Comparison of ENCODE assay signal across 8 cellular contexts in the genomic region with DNA sequence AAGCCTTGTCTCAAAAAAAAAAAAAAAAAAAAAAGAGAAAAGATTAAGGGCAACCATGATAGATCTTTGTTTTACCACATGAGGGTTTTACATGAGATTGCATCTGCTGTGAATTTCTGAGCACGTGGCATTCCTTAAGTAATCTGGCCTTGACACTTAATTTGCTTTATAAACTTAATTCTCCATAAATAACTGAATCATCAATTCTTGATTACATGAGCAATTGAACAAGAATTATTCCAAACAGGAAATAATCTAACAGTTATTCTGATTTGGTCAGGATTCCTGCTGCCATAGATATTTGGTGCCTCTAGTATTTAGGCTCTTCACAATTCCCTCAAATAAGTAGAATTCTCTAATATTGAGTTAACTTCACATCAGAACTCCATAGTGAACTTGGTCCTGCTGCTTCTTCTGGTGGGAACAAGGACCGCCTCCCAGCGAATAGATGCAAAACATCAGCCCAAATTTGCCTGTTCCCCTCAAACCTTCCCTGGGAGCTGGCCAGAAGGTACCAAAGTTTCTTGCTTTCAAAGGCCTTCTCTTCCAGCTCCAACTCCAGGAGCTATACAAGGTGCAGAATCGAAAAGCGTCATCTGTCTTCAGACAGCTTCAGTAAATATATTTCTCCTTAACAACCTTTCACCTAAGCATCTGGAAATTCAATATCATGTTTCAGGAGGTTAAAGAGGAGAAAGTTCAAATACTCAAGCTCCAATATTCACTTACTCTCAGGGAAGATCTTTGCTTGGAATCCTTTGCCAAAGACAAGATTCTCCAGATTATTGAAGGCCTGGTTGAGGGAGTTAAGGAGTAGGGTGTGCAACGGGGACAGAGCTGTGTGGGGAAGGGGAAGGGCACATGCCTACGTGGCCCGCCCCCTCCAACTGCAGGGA. TPM values are rescaled to one million over a fixed set of nuclear protein-coding genes. Genes with fewer than 3 reads are reported as not detected.
A peak's percentile ranks its signal among the peaks of the same experiment; 100 is the strongest.
DNase-seq lines count a peak whose midpoint lies in the region; ATAC-seq and TF ChIP-seq lines count a peak whose summit lies in the region.

No MANE protein-coding gene starts in this region.

- H3K27me3 ChIP-seq in ACC112 (ENCODE audit: insufficient read depth, low read length), result no peaks in the 10 kb centered on the region
- H3K27me3 ChIP-seq in GM23338 (ENCODE audit: insufficient read depth), result no peaks in the 10 kb centered on the region
- H3K27me3 ChIP-seq in skeletal muscle tissue (ENCODE audit: control insufficient read depth in 3 of 3, insufficient read depth in 3 of 3, low read length in 3 of 3), result peaks cover 12 to 18% (median 12%) of the 10 kb centered on the region in 3 donors

- H4K20me1 ChIP-seq in GM23338 (replicated peaks; ENCODE audit: insufficient read depth), result no peaks in the 10 kb centered on the region

- peak overlapping the region; percentile 83 for H3K4me3 ChIP-seq in ACC112 (ENCODE audit: low read depth, low read length)
- H3K4me3 ChIP-seq in GM23338, result peak overlapping the region; percentile 84
- H3K4me3 ChIP-seq in skeletal muscle tissue (ENCODE audit: low read length in 3 of 3), result peak overlapping the region; percentile 89 to 96 (median 93)

- DNase-seq in GM23338 (ENCODE audit: low spot score) (no peak), WTC11 (ENCODE audit: low spot score) (no peak), glutamatergic neuron (no peak), putamen (ENCODE audit: low spot score) (no peak), omental fat pad (ENCODE audit: low spot score) (no peak)
- DNase-seq in stimulated activated CD4-positive, alpha-beta T cell treated with anti-CD3 and anti-CD28 coated beads, Interleukin-15, amount 100 ng/mL, for 24 hours, result no peak

- peaks cover 23% of the 10 kb centered on the region for H3K79me2 ChIP-seq in ACC112 (ENCODE audit: control insufficient read depth, insufficient read depth, low read length, unreplicated experiment)
- peaks cover 20% of the 10 kb centered on the region for H3K79me2 ChIP-seq in GM23338 (replicated peaks; ENCODE audit: insufficient read depth)

- H3K27me3 Mint-ChIP-seq in GM23338 (ENCODE audit: insufficient read depth, low read depth, poor library complexity) (peaks cover 19% of the 10 kb centered on the region), WTC11 (ENCODE audit: low read depth) (no peaks in the 10 kb centered on the region), glutamatergic neuron (ENCODE audit: unreplicated experiment) (peaks cover 22% of the 10 kb centered on the region)

- H3K27ac ChIP-seq in ACC112 (ENCODE audit: low read depth, low read length) (peak overlapping the region; percentile 71), GM23338 (ENCODE audit: low read depth) (peak overlapping the region; percentile 86; the same call in 1 of the 2 replicates), skeletal muscle tissue (ENCODE audit: low read depth, low read length) (peak overlapping the region; percentile 95)

- H3K9me3 Mint-ChIP-seq in GM23338, result peaks cover 4% of the 10 kb centered on the region
- H3K9me3 Mint-ChIP-seq in WTC11, result no peaks in the 10 kb centered on the region
- peaks cover 15% of the 10 kb centered on the region for H3K9me3 Mint-ChIP-seq in glutamatergic neuron (ENCODE audit: unreplicated experiment)

- peak overlapping the region; percentile 100 for H3K4me2 ChIP-seq in GM23338

- H3K4me1 ChIP-seq in ACC112 (ENCODE audit: control insufficient read depth, insufficient read depth, low read length, unreplicated experiment) (peaks cover 6% of the 10 kb centered on the region), GM23338 (ENCODE audit: insufficient read depth) (peaks cover 20% of the 10 kb centered on the region), skeletal muscle tissue (ENCODE audit: control insufficient read depth in 3 of 3, insufficient read depth in 3 of 3, low read length in 3 of 3) (peaks cover 18 to 35% (median 28%) of the 10 kb centered on the region in 3 donors)

- no peaks in the 10 kb centered on the region for H3K9me3 ChIP-seq in skeletal muscle tissue (ENCODE audit: control insufficient read depth in 3 of 3, low read length in 3 of 3)

- H3F3A ChIP-seq in GM23338 (replicated peaks; ENCODE audit: low read depth), result peaks cover 34% of the 10 kb centered on the region

- CTCF ChIA-PET in WTC11 (lab: Charles Lee), result interaction anchor here (0.7 to 12.2 kb wide), 44 partner anchors 9 to 812 kb away, joined by 3 to 605 read pairs (median 7); a partner anchor contains a TSS

- peak overlapping the region; percentile 86 for H3K4me3 Mint-ChIP-seq in GM23338
- peak overlapping the region; percentile 94 for H3K4me3 Mint-ChIP-seq in WTC11
- H3K4me3 Mint-ChIP-seq in glutamatergic neuron (ENCODE audit: unreplicated experiment), result peak overlapping the region; percentile 93

- H3K27ac Mint-ChIP-seq in GM23338, result peak overlapping the region; percentile 94; the same call in 1 of the 2 replicates
- peak overlapping the region; percentile 91 for H3K27ac Mint-ChIP-seq in WTC11
- peak overlapping the region; percentile 94 for H3K27ac Mint-ChIP-seq in glutamatergic neuron (ENCODE audit: unreplicated experiment)

- TF ChIP-seq CTCF in GM23338 (conservative IDR thresholded peaks at IDR 0.05; ENCODE audit: low read depth in 2 of 2) (no peak), WTC11 (IDR thresholded peaks at IDR 0.05) (no peak), glutamatergic neuron (IDR thresholded peaks at IDR 0.05; ENCODE audit: partially characterized antibody, unreplicated experiment) (no peak), omental fat pad (IDR thresholded peaks at IDR 0.05) (no peak)

- no peaks in the 10 kb centered on the region for H3K9me2 ChIP-seq in GM23338 (ENCODE audit: insufficient read depth)

- POLR2A ChIA-PET in WTC11 (lab: Charles Lee), result interaction anchor here (0.7 to 5.2 kb wide), 7 partner anchors 23 to 201 kb away, joined by 3 to 83 read pairs (median 6); a partner anchor contains a TSS

- peaks cover 24% of the 10 kb centered on the region for H3K36me3 Mint-ChIP-seq in GM23338 (ENCODE audit: low read depth)
- H3K36me3 Mint-ChIP-seq in WTC11, result peaks cover 20% of the 10 kb centered on the region
- H3K36me3 Mint-ChIP-seq in glutamatergic neuron (ENCODE audit: unreplicated experiment), result peaks cover 5% of the 10 kb centered on the region

- H3K36me3 ChIP-seq in ACC112 (ENCODE audit: insufficient read depth, low read length) (no peaks in the 10 kb centered on the region), GM23338 (ENCODE audit: insufficient read depth) (peaks cover 3% of the 10 kb centered on the region; the same call in 1 of the 2 replicates), skeletal muscle tissue (ENCODE audit: control insufficient read depth in 3 of 3, insufficient read depth in 3 of 3, low read length in 3 of 3) (peaks cover 11 to 19% (median 14%) of the 10 kb centered on the region in 3 donors)

- H2AFZ ChIP-seq in ACC112 (ENCODE audit: low read length, unreplicated experiment) (peak overlapping the region; percentile 36), GM23338 (peak overlapping the region; percentile 87; the same call in 1 of the 2 replicates)

- ATAC-seq in GM23338 (no peak), WTC11 (no peak), omental fat pad (ENCODE audit: low FRiP score) (no peak)

- H3K4me1 Mint-ChIP-seq in GM23338 (peaks cover 25% of the 10 kb centered on the region), WTC11 (peaks cover 31% of the 10 kb centered on the region), glutamatergic neuron (ENCODE audit: low read depth, unreplicated experiment) (peaks cover 14% of the 10 kb centered on the region)

- H3K9ac ChIP-seq in skeletal muscle tissue (ENCODE audit: low read depth in 1 of 3, low read length in 3 of 3), result peak overlapping the region; percentile 91 to 97 (median 94)

TF ChIP-seq in WTC11, 78 proteins besides CTCF, POLR2A, EP300 and RAD21:
- TF ChIP-seq, protein P1, sequence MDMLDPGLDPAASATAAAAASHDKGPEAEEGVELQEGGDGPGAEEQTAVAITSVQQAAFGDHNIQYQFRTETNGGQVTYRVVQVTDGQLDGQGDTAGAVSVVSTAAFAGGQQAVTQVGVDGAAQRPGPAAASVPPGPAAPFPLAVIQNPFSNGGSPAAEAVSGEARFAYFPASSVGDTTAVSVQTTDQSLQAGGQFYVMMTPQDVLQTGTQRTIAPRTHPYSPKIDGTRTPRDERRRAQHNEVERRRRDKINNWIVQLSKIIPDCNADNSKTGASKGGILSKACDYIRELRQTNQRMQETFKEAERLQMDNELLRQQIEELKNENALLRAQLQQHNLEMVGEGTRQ (CRISPR knock-in tag; IDR thresholded peaks at IDR 0.05), result 0 out of 2 replicates have a peak, but pooled peaks have one; percentile 6
- TF ChIP-seq TEAD1 (CRISPR knock-in tag; IDR thresholded peaks at IDR 0.05), result no peak

RNA-seq across cellular contexts. Expression of a gene that starts 1.0 kb away (rescaled TPM):
- 101 and 106 TPM in 2 replicates for total RNA-seq in GM23338 (2014; rRNA removed; shearing (Covaris generic))
- 579 and 628 TPM in 2 replicates for polyA plus RNA-seq in GM23338 (2016; fragmentation: Nextera tagmentation; extraction: Ambion mirVana)
- total RNA-seq in WTC11 (2021) (104 to 161 TPM (median 147 TPM) in 3 replicates), glutamatergic neuron (ENCODE audit: unreplicated experiment) (108 TPM), skeletal muscle tissue (104 TPM), omental fat pad (100 to 1,000 TPM in 2 of 4 donors, 10 to 100 TPM in 2; 77.9 to 171 (median 99.7) TPM)

RNA-seq across cellular contexts. Expression of a gene that starts 1.6 kb away (rescaled TPM):
- total RNA-seq in GM23338 (2014; rRNA removed; shearing (Covaris generic)), result 15.4 and 18.8 TPM in 2 replicates
- 7.4 and 8.1 TPM in 2 replicates for polyA plus RNA-seq in GM23338 (2016; fragmentation: Nextera tagmentation; extraction: Ambion mirVana)
- total RNA-seq in WTC11 (2021) (20.3 to 22.1 TPM (median 21.4 TPM) in 3 replicates), glutamatergic neuron (ENCODE audit: unreplicated experiment) (30.4 TPM), skeletal muscle tissue (under 0.01 TPM), omental fat pad (1 to 10 TPM in 3 of 4 donors, under 1 TPM in 1; 0.36 to 1.4 (median 1.1) TPM)

RNA-seq across cellular contexts. Expression of a gene that starts 31.8 kb away (rescaled TPM):
- total RNA-seq in GM23338 (2014; rRNA removed; shearing (Covaris generic)), result 13.6 and 19.2 TPM in 2 replicates
- polyA plus RNA-seq in GM23338 (2016; fragmentation: Nextera tagmentation; extraction: Ambion mirVana), result 71.4 and 76.5 TPM in 2 replicates
- total RNA-seq in WTC11 (2021) (70.6 to 79.8 TPM (median 73.5 TPM) in 3 replicates), glutamatergic neuron (ENCODE audit: unreplicated experiment) (27.7 TPM), skeletal muscle tissue (13.6 TPM), omental fat pad (10 to 100 TPM; 32.5 to 70.8 (median 58.5) TPM)

RNA-seq across cellular contexts. Expression of a gene that starts 35.6 kb away (rescaled TPM):
- 1.2 and 6.3 TPM in 2 replicates for total RNA-seq in GM23338 (2014; rRNA removed; shearing (Covaris generic))
- polyA plus RNA-seq in GM23338 (2016; fragmentation: Nextera tagmentation; extraction: Ambion mirVana), result 4.3 and 5.0 TPM in 2 replicates
- total RNA-seq in WTC11 (2021), result 4.0 to 5.3 TPM (median 5.3 TPM) in 3 replicates
- 377 TPM for total RNA-seq in glutamatergic neuron (ENCODE audit: unreplicated experiment)
- total RNA-seq in skeletal muscle tissue, result 40.2 TPM
- 10 to 100 TPM; 11.3 to 32.2 (median 25.0) TPM for total RNA-seq in omental fat pad

RNA-seq across cellular contexts. Expression of a gene that starts 36.4 kb away (rescaled TPM):
- total RNA-seq in GM23338 (2014; rRNA removed; shearing (Covaris generic)), result 66.7 and 77.7 TPM in 2 replicates
- polyA plus RNA-seq in GM23338 (2016; fragmentation: Nextera tagmentation; extraction: Ambion mirVana), result 106 and 109 TPM in 2 replicates
- total RNA-seq in WTC11 (2021), result 57.5 to 62.8 TPM (median 60.4 TPM) in 3 replicates
- total RNA-seq in glutamatergic neuron (ENCODE audit: unreplicated experiment), result 26.1 TPM
- total RNA-seq in skeletal muscle tissue, result 16.2 TPM
- total RNA-seq in omental fat pad, result 10 to 100 TPM; 38.3 to 52.0 (median 40.8) TPM
